Comparison of ENCODE assay signal across 15 cellular contexts in the genomic region with DNA sequence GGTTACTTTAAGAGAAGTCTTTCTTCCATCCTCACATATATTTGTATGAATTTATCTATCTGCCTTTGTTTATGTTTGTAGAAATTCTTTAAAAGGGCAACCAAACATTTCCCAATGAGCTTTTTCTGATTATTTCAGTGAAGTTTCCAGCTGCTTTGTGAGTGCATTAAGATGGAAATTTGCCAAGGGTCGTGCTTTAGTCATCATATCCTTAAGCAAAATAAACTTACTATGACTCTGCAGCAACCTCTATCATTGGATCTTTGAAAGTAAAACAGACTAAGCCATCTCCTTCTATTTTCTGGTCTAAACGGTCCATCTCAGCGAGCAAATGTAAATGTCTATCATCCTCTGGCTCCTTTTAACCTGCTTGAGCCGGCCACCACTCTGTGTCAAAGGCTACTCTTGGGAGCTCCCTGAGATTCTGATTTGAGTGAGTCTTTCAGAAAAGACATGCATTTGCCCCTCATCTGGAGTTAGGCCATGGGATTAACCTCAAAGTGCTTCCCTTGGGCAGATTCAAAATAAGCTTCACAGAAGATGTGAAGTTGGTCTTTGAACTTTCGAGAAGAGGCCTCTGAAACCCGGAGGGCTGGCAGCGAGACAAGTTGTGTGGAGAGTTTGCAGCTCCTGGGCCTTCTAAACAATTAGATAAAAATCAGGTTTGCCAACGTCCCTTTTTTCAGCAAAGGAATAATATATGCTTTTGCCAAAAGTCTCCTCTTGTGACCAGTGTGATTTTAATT.
DNase-seq lines count a peak whose midpoint lies in the region; ATAC-seq and TF ChIP-seq lines count a peak whose summit lies in the region.
"Had no signal": no experiment of that assay in that cellular context is flagged by ENCODE, and none has a peak within 500 bp of the region (broad histone marks: within the 10 kb centered on the region; RNA-seq: fewer than 3 reads in every experiment).

No MANE protein-coding gene starts in this region.

- H3K4me2 ChIP-seq in OCI-LY7 (ENCODE audit: low read length), result no peak overlapping the region
- H3K4me2 ChIP-seq: BLaER1 had no signal

- POLR2A ChIA-PET in BJ (lab: Charles Lee) (no interaction called here), OCI-LY7 (lab: Charles Lee) (interaction anchor here (0.6 to 1.2 kb wide), 2 partner anchors 29 to 166 kb away, joined by 3 to 4 read pairs; no protein-coding TSS in a partner anchor)

- CTCF ChIA-PET in BJ (lab: Yijun Ruan, JAX) (no interaction called here), OCI-LY7 (lab: Charles Lee; ENCODE audit: unreplicated experiment) (no interaction called here)

- no peaks in the 10 kb centered on the region for H4K20me1 ChIP-seq in OCI-LY7 (ENCODE audit: insufficient read depth, low read length)
- H4K20me1 ChIP-seq: BLaER1 had no signal

- no peak for ATAC-seq in GM21619 (IDR thresholded peaks at IDR 0.05; ENCODE audit: unreplicated experiment)
- ATAC-seq: left colon; stimulated activated effector memory CD8-positive, alpha-beta T cell treated with anti-CD3 and anti-CD28 coated beads, Interleukin-12 subunit alpha, Interleukin-12 subunit beta, amount 100 ng/mL, for 72 hours had no signal

- no peaks in the 10 kb centered on the region for H3K27me3 ChIP-seq in BJ (ENCODE audit: control insufficient read depth, insufficient read depth, low read length)
- no peaks in the 10 kb centered on the region for H3K27me3 ChIP-seq in neuron (ENCODE audit: insufficient read depth, low read length)
- H3K27me3 ChIP-seq: BLaER1, neutrophil, Peyer's patch had no signal

- H3K79me2 ChIP-seq in OCI-LY7 (ENCODE audit: insufficient read depth, low read depth, low read length), result no peaks in the 10 kb centered on the region

- no peaks in the 10 kb centered on the region for H3K36me3 ChIP-seq in BJ (ENCODE audit: control insufficient read depth, insufficient read depth, low read length)
- no peaks in the 10 kb centered on the region for H3K36me3 ChIP-seq in OCI-LY7 (ENCODE audit: insufficient read depth, low read length)
- no peaks in the 10 kb centered on the region for H3K36me3 ChIP-seq in neuron (ENCODE audit: insufficient read depth, low read length)
- H3K36me3 ChIP-seq: BLaER1, neutrophil, Peyer's patch had no signal

- H3K4me3 ChIP-seq in BJ (ENCODE audit: low read depth, low read length) (no peak overlapping the region), OCI-LY7 (ENCODE audit: low read depth, low read length, poor library complexity, severe bottlenecking) (no peak overlapping the region), cardiac fibroblast (replicated peaks in 1 of 2; ENCODE audit: low read depth in 2 of 2, low read length in 2 of 2) (no peak overlapping the region), neuron (ENCODE audit: low read length) (no peak overlapping the region)
- H3K4me3 ChIP-seq: BLaER1, Peyer's patch had no signal

- H3K27ac ChIP-seq in OCI-LY7 (ENCODE audit: low read depth, low read length, poor library complexity, severe bottlenecking), result no peak overlapping the region
- H3K27ac ChIP-seq: BLaER1, neutrophil, Peyer's patch had no signal

- H2AFZ ChIP-seq in OCI-LY7 (ENCODE audit: low read length) (peak overlapping the region; percentile 17; the same call in 1 of the 2 replicates), neuron (ENCODE audit: low read depth, low read length) (peak overlapping the region; percentile 59)

- peaks cover 11% of the 10 kb centered on the region for H3K4me1 ChIP-seq in OCI-LY7 (ENCODE audit: insufficient read depth, low read length, poor library complexity, severe bottlenecking)
- H3K4me1 ChIP-seq in neuron (ENCODE audit: insufficient read depth, low read length), result peaks cover 24% of the 10 kb centered on the region
- H3K4me1 ChIP-seq: BLaER1, Peyer's patch had no signal

- H3K9me3 ChIP-seq in OCI-LY7 (ENCODE audit: low read length) (no peaks in the 10 kb centered on the region), neuron (ENCODE audit: low read length) (no peaks in the 10 kb centered on the region)
- H3K9me3 ChIP-seq: BLaER1, neutrophil, Peyer's patch had no signal

- no peak for TF ChIP-seq CTCF in BJ (IDR thresholded peaks at IDR 0.05; ENCODE audit: insufficient read depth, low read depth, low read length)
- no peak for TF ChIP-seq CTCF in OCI-LY7 (conservative IDR thresholded peaks at IDR 0.05; ENCODE audit: low read length)
- no peak for TF ChIP-seq CTCF in cardiac fibroblast (IDR thresholded peaks at IDR 0.05; ENCODE audit: low read depth, low read length)

- no TSS peak for BruUV-seq in OCI-LY7 (replicated peaks; lab: Mats Ljungman, UMichigan)

- no peaks in the 10 kb centered on the region for H3K9me2 ChIP-seq in OCI-LY7 (ENCODE audit: insufficient read depth, low read length)

- DNase-seq in BJ (ENCODE audit: low read depth) (peak; percentile 3), OCI-LY7 (ENCODE audit: low spot score) (no peak), cardiac fibroblast (ENCODE audit: low read depth in 2 of 2) (peak; percentile 30 to 59), GM03348 (ENCODE audit: low spot score) (no peak), NCI-H2107 treated with DMSO at 0.1 percent for 48 hours (lab: John Stamatoyannopoulos, UW; ENCODE audit: unreplicated experiment) (no peak), NCI-H187 (lab: John Stamatoyannopoulos, UW) (no peak)
- DNase-seq: GDM1; left colon; Peyer's patch; stimulated activated CD4-positive, alpha-beta T cell treated with anti-CD3 and anti-CD28 coated beads, Interleukin-2, amount 100 ng/mL, for 24 hours had no signal

- intact Hi-C loops in OCI-LY7 (cut with micrococcal nuclease; ENCODE audit: unreplicated experiment), result no loop called here

Comparison
In these comparisons a context has a peak if more than half of its experiments do, and no peak if none do; other contexts are left out.
1. DNase-seq: peak in BJ (single experiment) and cardiac fibroblast (2 of 2); none in OCI-LY7 (single experiment), GM03348 (single experiment), NCI-H2107 treated with DMSO at 0.1 percent for 48 hours (single experiment) and NCI-H187 (0 of 2).